29 cellular contexts compared by ENCODE assay signal in the genomic region with DNA sequence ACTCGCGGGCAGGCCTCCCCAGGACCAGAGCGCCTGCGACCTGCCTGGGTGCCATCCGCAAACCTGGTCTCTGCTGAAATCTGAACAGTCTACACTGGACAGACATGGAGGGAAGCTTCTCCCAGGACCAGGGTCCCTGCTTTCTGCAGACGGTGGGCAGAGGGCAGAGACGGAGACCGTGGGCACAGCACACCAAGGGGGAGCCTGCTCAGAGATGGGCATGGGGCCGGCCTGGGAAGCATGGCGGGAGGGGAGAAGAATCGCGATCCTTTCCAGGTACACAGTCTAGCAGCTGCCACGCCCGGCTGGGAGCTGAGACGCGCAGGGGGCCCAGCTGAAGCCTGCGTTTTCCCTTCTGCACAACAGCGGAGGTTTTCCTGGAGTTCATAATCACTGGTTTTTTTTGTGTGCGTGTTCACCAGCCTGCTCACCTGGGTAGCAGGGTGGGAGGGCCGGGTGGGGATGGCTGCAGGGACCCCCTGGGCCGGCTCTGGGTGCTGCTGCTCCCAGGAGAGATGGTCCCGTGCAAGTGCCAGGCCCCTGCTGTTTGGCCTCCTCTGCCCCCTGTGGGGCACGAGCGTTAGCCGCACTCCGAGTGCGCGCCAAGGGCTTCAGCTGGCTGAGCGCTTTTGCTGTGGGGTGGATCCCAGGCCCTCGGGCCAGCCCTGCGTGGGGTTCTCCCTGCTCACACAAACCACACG.
"Had no signal": no experiment of that assay in that cellular context is flagged by ENCODE, and none has a peak within 500 bp of the region (broad histone marks: within the 10 kb centered on the region; RNA-seq: fewer than 3 reads in every experiment).

No MANE protein-coding gene starts in this region.

- ATAC-seq: activated T-cell treated with anti-CD3 and anti-CD28 coated beads, Interleukin-2, amount 50 U/mL, for 4 hours; activated T-helper 17 cell treated with anti-CD3 and anti-CD28 coated beads, Interleukin-2, amount 50 U/mL, for 72 hours; body of pancreas; left colon; naive thymus-derived CD8-positive, alpha-beta T cell; psoas muscle; stimulated activated memory B cell treated with anti-CD40 and anti-IgM and Interleukin-4, amounts not matched to agents 10 μg/mL and 1 μg/mL and 100 μg/mL, for 72 hours; stimulated activated naive CD8-positive, alpha-beta T cell treated with anti-CD3 and anti-CD28 coated beads, Interleukin-15, amount 100 ng/mL, for 72 hours; T-helper 17 cell had no signal

- DNase-seq: activated CD4-positive, alpha-beta memory T cell treated with anti-CD3 and anti-CD28 coated beads, Interleukin-2, amount 10 ng/mL, durations not matched to agents 7 days and 5 days; activated CD4-positive, alpha-beta T cell treated with anti-CD3 and anti-CD28 coated beads, Interleukin-2, amount 10 ng/mL, durations not matched to agents 24 days and 14 days; activated CD4-positive, CD25-positive, alpha-beta regulatory T cell treated with anti-CD3 and anti-CD28 coated beads, Interleukin-2, amount 50 U/mL, for 72 hours; activated gamma-delta T cell treated with Interleukin-2 at 50 U/mL for 16 hours; activated naive CD8-positive, alpha-beta T cell treated with anti-CD3 and anti-CD28 coated beads, Interleukin-2, amount 50 U/mL, for 24 hours; activated T-cell treated with anti-CD3 and anti-CD28 coated beads, Interleukin-2, amount 50 U/mL, for 4 hours; body of pancreas; colonic mucosa; effector CD8-positive, alpha-beta T cell; left colon; occipital lobe; psoas muscle; sigmoid colon; small intestine; stimulated activated CD4-positive, alpha-beta T cell treated with anti-CD3 and anti-CD28 coated beads, Interleukin-1b, Interleukin-23, amount 100 ng/mL, for 48 hours; stimulated activated CD4-positive, alpha-beta T cell treated with anti-CD3 and anti-CD28 coated beads, Interleukin-4, amount 100 ng/mL, for 4 hours; stimulated activated CD8-positive, alpha-beta memory T cell treated with anti-CD3 and anti-CD28 coated beads, Interleukin-4, amount 100 ng/mL, for 48 hours; stimulated activated naive CD8-positive, alpha-beta T cell treated with anti-CD3 and anti-CD28 coated beads, Interleukin-15, amount 100 ng/mL, for 72 hours; T-helper 17 cell; T1000; upper lobe of left lung had no signal

- H3K27ac ChIP-seq: body of pancreas, colonic mucosa, epithelial cell of prostate, parathyroid adenoma, psoas muscle, sigmoid colon, upper lobe of left lung had no signal

- H3K79me2 ChIP-seq: parathyroid adenoma had no signal

- H3K4me1 ChIP-seq: body of pancreas, colonic mucosa, parathyroid adenoma, psoas muscle, sigmoid colon, upper lobe of left lung had no signal

- H2AFZ ChIP-seq: parathyroid adenoma had no signal

- H3K4me3 ChIP-seq: body of pancreas, colonic mucosa, psoas muscle, sigmoid colon, upper lobe of left lung had no signal

- FAIRE-seq: endometrium, frontal cortex, keratinocyte, small intestine had no signal

- H3K27me3 ChIP-seq: body of pancreas, colonic mucosa, sigmoid colon, upper lobe of left lung had no signal

- H3K36me3 ChIP-seq: colonic mucosa, sigmoid colon, upper lobe of left lung had no signal

- H3K9me3 ChIP-seq: body of pancreas, colonic mucosa, psoas muscle, sigmoid colon, upper lobe of left lung had no signal

- H3K9ac ChIP-seq: parathyroid adenoma had no signal
